ENCODE assay signal across 14 cellular contexts in the genomic region with DNA sequence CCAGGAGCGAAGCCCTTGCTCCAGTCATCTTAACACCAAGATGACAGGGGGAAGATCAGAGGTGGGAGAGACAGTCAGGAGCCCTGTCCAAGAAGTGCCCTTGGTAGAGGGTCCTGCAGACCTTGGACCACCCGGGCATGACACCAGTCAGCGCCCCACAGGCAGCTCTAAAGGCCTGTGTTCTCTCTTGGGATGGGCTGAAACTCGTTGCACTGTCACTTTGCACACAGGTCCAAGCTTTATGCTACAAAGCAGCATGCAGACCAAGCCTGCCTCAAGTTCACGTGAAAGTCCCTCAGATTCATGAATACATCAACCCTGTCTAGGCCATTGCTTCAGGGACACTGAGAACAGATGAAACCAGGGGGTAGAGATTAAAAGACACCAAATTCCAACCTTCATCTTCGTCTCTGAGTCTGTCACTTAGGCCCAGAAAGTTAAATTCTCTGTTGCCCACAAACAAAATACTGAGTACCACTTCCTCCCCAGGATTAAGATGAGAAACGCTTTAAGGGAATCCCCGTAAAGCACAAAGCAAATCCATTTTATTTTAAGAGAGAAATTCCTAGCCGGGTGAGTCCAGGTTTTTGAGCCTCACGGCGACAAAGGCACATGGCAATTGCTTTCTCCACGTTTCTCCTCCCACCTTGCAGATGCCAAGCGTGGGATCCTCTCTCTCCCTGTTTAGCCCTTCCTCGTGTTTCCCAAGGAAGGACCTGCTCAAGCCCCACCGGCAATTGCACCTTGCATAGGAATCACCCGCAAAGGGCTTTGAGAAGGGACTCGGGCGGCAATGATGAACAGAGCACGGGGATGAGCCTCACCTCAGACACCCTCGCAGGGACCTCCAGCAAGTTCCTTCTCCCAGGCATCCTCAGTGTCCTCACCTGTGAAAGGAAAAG.
DNase-seq lines count a peak whose midpoint lies in the region; ATAC-seq and TF ChIP-seq lines count a peak whose summit lies in the region.
"Had no signal": no experiment of that assay in that cellular context is flagged by ENCODE, and none has a peak within 500 bp of the region (broad histone marks: within the 10 kb centered on the region; RNA-seq: fewer than 3 reads in every experiment).

No MANE protein-coding gene starts in this region.

- H2AFZ ChIP-seq in trophoblast cell (ENCODE audit: insufficient read depth, low read length, poor library complexity), result no peak overlapping the region

- no peak overlapping the region for H2BK5ac ChIP-seq in trophoblast cell (ENCODE audit: low read depth, low read length, poor library complexity)

- H3K23ac ChIP-seq in trophoblast cell (ENCODE audit: low read length), result no peak overlapping the region

- peaks cover 3% of the 10 kb centered on the region for H3K9me3 ChIP-seq in trophoblast cell (ENCODE audit: insufficient read depth, low read depth, low read length)
- H3K9me3 ChIP-seq: ascending aorta had no signal

- no peak overlapping the region for H3K4me3 ChIP-seq in trophoblast cell (ENCODE audit: low read depth, low read length)
- H3K4me3 ChIP-seq: ascending aorta had no signal

- no peak overlapping the region for H3K4ac ChIP-seq in trophoblast cell (ENCODE audit: low read depth, low read length)

- H3K4me1 Mint-ChIP-seq in osteocyte (ENCODE audit: unreplicated experiment), result peaks cover 3% of the 10 kb centered on the region

- peak overlapping the region; percentile 31 for H2AK5ac ChIP-seq in trophoblast cell (ENCODE audit: low read length)

- peaks cover 0 to 2% of the 10 kb centered on the region in 2 experiments for H3K36me3 ChIP-seq in trophoblast cell (ENCODE audit: control insufficient read depth in 1 of 2, insufficient read depth in 2 of 2, low read length in 2 of 2)
- H3K36me3 ChIP-seq: ascending aorta had no signal

- H3K4me1 ChIP-seq in trophoblast cell (ENCODE audit: control insufficient read depth in 1 of 2, insufficient read depth in 2 of 2, low read length in 2 of 2), result peaks cover 12 to 18% of the 10 kb centered on the region in 2 experiments

- no peak overlapping the region for H3K4me2 ChIP-seq in trophoblast cell (ENCODE audit: low read length)

- no peak overlapping the region for H3K9ac ChIP-seq in trophoblast cell (ENCODE audit: low read length)

- H4K91ac ChIP-seq in trophoblast cell (ENCODE audit: low read depth, low read length), result peak overlapping the region; percentile 68

- peak overlapping the region; percentile 83 for H2BK12ac ChIP-seq in trophoblast cell (ENCODE audit: low read length)

- WGBS in trophoblast cell (ENCODE audit: extremely low coverage, insufficient coverage, insufficient read length), result no CpG with 5 or more reads among the region's 20 CpGs

- no peak for TF ChIP-seq CTCF in osteocyte (IDR thresholded peaks at IDR 0.05)

- peak overlapping the region; percentile 70 for H2BK120ac ChIP-seq in trophoblast cell (ENCODE audit: insufficient read depth, low read length, poor library complexity)

- no peak overlapping the region for H3K27ac ChIP-seq in trophoblast cell (ENCODE audit: low read depth, low read length)

- H3K4me3 Mint-ChIP-seq in osteocyte (ENCODE audit: unreplicated experiment), result no peak overlapping the region
- H3K4me3 Mint-ChIP-seq: naive thymus-derived CD4-positive, alpha-beta T cell; stimulated activated effector memory CD8-positive, alpha-beta T cell treated with anti-CD3 and anti-CD28 coated beads, Interleukin-12 subunit alpha, Interleukin-12 subunit beta, amount 100 ng/mL, for 72 hours had no signal

- ATAC-seq in GM19328 (IDR thresholded peaks at IDR 0.05; ENCODE audit: unreplicated experiment) (peak; percentile 19), GM21825 (IDR thresholded peaks at IDR 0.05; ENCODE audit: unreplicated experiment) (peak; percentile 13), HG03439 (IDR thresholded peaks at IDR 0.05; ENCODE audit: unreplicated experiment) (peak; percentile 23)
- ATAC-seq: naive thymus-derived CD4-positive, alpha-beta T cell; stimulated activated effector memory CD8-positive, alpha-beta T cell treated with anti-CD3 and anti-CD28 coated beads, Interleukin-12 subunit alpha, Interleukin-12 subunit beta, amount 100 ng/mL, for 72 hours had no signal

- peaks cover 7% of the 10 kb centered on the region for H3K27me3 Mint-ChIP-seq in osteocyte (ENCODE audit: unreplicated experiment)

- no peaks in the 10 kb centered on the region for H3K36me3 Mint-ChIP-seq in osteocyte (ENCODE audit: unreplicated experiment)
- H3K36me3 Mint-ChIP-seq: stimulated activated effector memory CD8-positive, alpha-beta T cell treated with anti-CD3 and anti-CD28 coated beads, Interleukin-12 subunit alpha, Interleukin-12 subunit beta, amount 100 ng/mL, for 72 hours had no signal

- H4K12ac ChIP-seq in trophoblast cell (ENCODE audit: low read depth, low read length), result no peak overlapping the region

- no peaks in the 10 kb centered on the region for H3K27me3 ChIP-seq in trophoblast cell (ENCODE audit: insufficient read depth, low read length)
- H3K27me3 ChIP-seq: ascending aorta had no signal

- peaks cover 1% of the 10 kb centered on the region for H3K79me2 ChIP-seq in trophoblast cell (ENCODE audit: control insufficient read depth, insufficient read depth, low read length, poor library complexity)

- peak overlapping the region; percentile 59 for H3K14ac ChIP-seq in trophoblast cell (ENCODE audit: low read length)

- peak overlapping the region; percentile 69 for H3K18ac ChIP-seq in trophoblast cell (ENCODE audit: low read length)

- peaks cover 27% of the 10 kb centered on the region for H3K79me1 ChIP-seq in trophoblast cell (ENCODE audit: low read length)

- H4K8ac ChIP-seq in trophoblast cell (ENCODE audit: low read depth, low read length), result peak overlapping the region; percentile 24

- intact Hi-C loops in cardiac septum (cut with DNase I), result no loop called here

- DNase-seq in trophoblast cell (no peak), cardiac septum (ENCODE audit: low spot score) (no peak), OCI-M2 (lab: John Stamatoyannopoulos, UW; ENCODE audit: unreplicated experiment) (no peak), osteocyte (ENCODE audit: extremely low spot score, unreplicated experiment) (no peak), occipital lobe (lab: John Stamatoyannopoulos, UW) (no peak)
- DNase-seq: activated CD8-positive, alpha-beta memory T cell treated with anti-CD3 and anti-CD28 coated beads, Interleukin-2, amount 50 U/mL, for 4 hours; naive thymus-derived CD4-positive, alpha-beta T cell; NCI-H1417; T-helper 9 cell had no signal

- no peak overlapping the region for H3K27ac Mint-ChIP-seq in osteocyte (ENCODE audit: unreplicated experiment)
- H3K27ac Mint-ChIP-seq: naive thymus-derived CD4-positive, alpha-beta T cell; stimulated activated effector memory CD8-positive, alpha-beta T cell treated with anti-CD3 and anti-CD28 coated beads, Interleukin-12 subunit alpha, Interleukin-12 subunit beta, amount 100 ng/mL, for 72 hours had no signal

- H3K9me3 Mint-ChIP-seq in osteocyte (ENCODE audit: unreplicated experiment), result peaks cover 3% of the 10 kb centered on the region
